ENCODE assay signal across 17 cellular contexts in the genomic region with DNA sequence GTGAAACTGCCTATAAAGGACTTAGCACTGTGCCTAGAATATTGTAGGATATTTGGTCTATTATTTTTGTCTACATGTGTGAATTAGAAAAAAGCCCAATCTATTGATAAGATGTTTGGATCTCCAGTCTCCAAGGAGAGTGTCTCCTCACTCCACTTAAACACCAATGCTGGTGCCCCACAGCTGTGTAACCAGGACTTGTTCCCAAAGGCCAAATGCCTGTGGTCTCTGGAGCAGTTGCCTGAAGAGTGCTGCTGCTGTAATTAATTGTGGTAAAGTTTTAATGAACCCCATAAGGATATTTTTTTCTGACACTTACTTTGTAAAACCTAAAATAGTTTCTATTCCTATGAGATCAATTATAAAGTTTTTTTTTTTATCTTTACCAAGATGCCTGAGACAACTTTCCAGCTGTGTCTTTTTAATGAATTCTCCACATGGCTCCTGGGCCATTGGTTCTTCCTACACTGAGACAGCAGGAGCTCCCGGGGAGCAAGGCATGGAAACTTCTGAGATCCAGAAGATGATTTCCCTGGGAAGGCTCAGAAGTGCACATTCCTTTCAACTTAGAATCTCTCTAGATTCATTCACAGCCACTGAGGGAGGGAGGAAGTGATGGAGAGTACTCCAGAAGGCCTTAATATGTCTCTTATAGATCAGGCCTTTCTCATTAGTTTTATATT. TPM values are rescaled to one million over a fixed set of nuclear protein-coding genes. Genes with fewer than 3 reads are reported as not detected.
DNase-seq lines count a peak whose midpoint lies in the region; ATAC-seq and TF ChIP-seq lines count a peak whose summit lies in the region.
"Had no signal": no experiment of that assay in that cellular context is flagged by ENCODE, and none has a peak within 500 bp of the region (broad histone marks: within the 10 kb centered on the region; RNA-seq: fewer than 3 reads in every experiment).

No MANE protein-coding gene starts in this region.

- H3K27me3 ChIP-seq in brain microvascular endothelial cell (replicated peaks): no peaks in the 10 kb centered on the region
- H3K27me3 ChIP-seq: BE2C had no signal

- in situ Hi-C loops in brain microvascular endothelial cell (cut with HindIII; ENCODE audit: low pct_ligation_motif_present, low sequenced_read_pairs): no loop called here

- ATAC-seq in Right ventricle myocardium inferior: peak; percentile 62
- ATAC-seq in HG03378 (IDR thresholded peaks at IDR 0.05; ENCODE audit: unreplicated experiment): no peak

- intact Hi-C loops in Right ventricle myocardium inferior (cut with DNase I): no loop called here
- intact Hi-C loops in cardiac septum (cut with DNase I): no loop called here

- DNase-seq in Right ventricle myocardium inferior (ENCODE audit: missing footprints): no peak
- no peak for DNase-seq in cardiac septum (ENCODE audit: low spot score)
- peak; percentile 11 for DNase-seq in AG20443 (ENCODE audit: low spot score)
- DNase-seq in brain microvascular endothelial cell: peak; percentile 24
- DNase-seq in myocyte (ENCODE audit: low read depth): peak; percentile 65
- no peak for DNase-seq in activated CD4-positive, alpha-beta T cell treated with anti-CD3 and anti-CD28 coated beads, Interleukin-2, amount 50 U/mL, for 1 hour
- DNase-seq in NOMO-1 treated with DMSO at 0.1 percent for 48 hours (lab: John Stamatoyannopoulos, UW; ENCODE audit: unreplicated experiment): no peak
- DNase-seq: BE2C; CD4-positive, alpha-beta memory T cell; DMS79 treated with DMSO at 0.1 percent for 48 hours; GDM1; HCEC 1CT; HFFc6 had no signal

- H3K4me3 ChIP-seq in brain microvascular endothelial cell (ENCODE audit: low read depth, low read length): no peak overlapping the region

- no peak for TF ChIP-seq CTCF in brain microvascular endothelial cell (IDR thresholded peaks at IDR 0.05; ENCODE audit: low read depth, low read length, missing control alignments)

- H3K27ac ChIP-seq in brain microvascular endothelial cell: no peak overlapping the region
- H3K27ac ChIP-seq: 22Rv1, C4-2B had no signal

- no peaks in the 10 kb centered on the region for H3K36me3 ChIP-seq in brain microvascular endothelial cell (replicated peaks)
- H3K36me3 ChIP-seq: BE2C had no signal

RNA-seq across cellular contexts. Expression of a gene that starts 11.2 kb away (rescaled TPM):
- total RNA-seq in Right ventricle myocardium inferior (not detected), cardiac septum (not detected), myocyte (not detected in 2 replicates)
- polyA plus RNA-seq in myocyte (2012): not detected
- total RNA-seq: CD4-positive, alpha-beta memory T cell; H4; HFFc6 had no signal
- polyA plus RNA-seq: CD4-positive, alpha-beta memory T cell had no signal

RNA-seq across cellular contexts. Expression of a gene that starts 32.1 kb away (rescaled TPM):
- total RNA-seq in Right ventricle myocardium inferior (not detected), cardiac septum (not detected), myocyte (not detected in 2 replicates)
- polyA plus RNA-seq in myocyte (2012): not detected
- total RNA-seq: CD4-positive, alpha-beta memory T cell; H4; HFFc6 had no signal
- polyA plus RNA-seq: CD4-positive, alpha-beta memory T cell had no signal

RNA-seq across cellular contexts. Expression of a gene that starts 37.4 kb away (rescaled TPM):
- not detected for total RNA-seq in Right ventricle myocardium inferior
- total RNA-seq in cardiac septum: not detected
- 0.03 TPM in 1 of 2 replicates, not detected in the other for total RNA-seq in myocyte
- not detected for polyA plus RNA-seq in myocyte (2012)
- total RNA-seq: CD4-positive, alpha-beta memory T cell; H4; HFFc6 had no signal
- polyA plus RNA-seq: CD4-positive, alpha-beta memory T cell had no signal

RNA-seq across cellular contexts. Expression of a gene that starts 48.5 kb away (rescaled TPM):
- total RNA-seq in Right ventricle myocardium inferior: not detected
- not detected for total RNA-seq in cardiac septum
- not detected in 2 replicates for total RNA-seq in myocyte
- polyA plus RNA-seq in myocyte (2012): not detected
- total RNA-seq: CD4-positive, alpha-beta memory T cell; H4; HFFc6 had no signal
- polyA plus RNA-seq: CD4-positive, alpha-beta memory T cell had no signal

Comparison
In these comparisons a context has a peak if more than half of its experiments do, and no peak if none do; other contexts are left out.
1. DNase-seq: peak in AG20443 (single experiment), brain microvascular endothelial cell (single experiment) and myocyte (single experiment); none in Right ventricle myocardium inferior (single experiment), cardiac septum (single experiment), activated CD4-positive, alpha-beta T cell treated with anti-CD3 and anti-CD28 coated beads, Interleukin-2, amount 50 U/mL, for 1 hour (single experiment) and NOMO-1 treated with DMSO at 0.1 percent for 48 hours (single experiment).